ENCODE assay signal across 8 cellular contexts in genomic region chr11:49185597-49185996, GRCh38. TPM values are rescaled to one million over a fixed set of nuclear protein-coding genes. Genes with fewer than 3 reads are reported as not detected.
"Had no signal": no experiment of that assay in that cellular context is flagged by ENCODE, and none has a peak within 500 bp of the region (broad histone marks: within the 10 kb centered on the region; RNA-seq: fewer than 3 reads in every experiment).

No MANE protein-coding gene starts in this region.

RNA-seq across cellular contexts. Expression of gene FOLH1, which starts 22.8 kb away (rescaled TPM):
- total RNA-seq: epithelial cell of proximal tubule, fibroblast of villous mesenchyme, hepatocyte, left ventricle myocardium superior, mononuclear cell had no signal
- polyA plus RNA-seq: fibroblast of lung, hepatocyte, immature natural killer cell, mammary epithelial cell had no signal
